In the genomic region with DNA sequence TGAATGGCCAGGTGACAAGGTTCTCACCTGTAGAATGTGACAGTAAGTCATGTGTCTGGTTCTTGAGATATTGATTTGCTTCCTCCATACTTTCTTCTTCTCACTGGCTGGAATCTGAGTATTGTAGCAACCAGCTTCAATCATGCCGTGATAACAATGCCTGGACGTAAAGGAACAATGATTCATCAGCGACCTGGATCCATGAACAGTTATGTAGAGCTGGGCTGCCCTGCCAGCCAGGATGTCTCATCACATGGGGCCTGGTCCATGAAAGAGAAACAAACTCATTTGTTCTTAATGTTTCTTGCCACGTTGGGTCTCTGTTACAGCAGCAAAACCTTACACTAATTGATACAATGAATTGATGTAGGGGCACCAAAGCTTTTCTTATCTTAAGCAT, we compare ENCODE assay signal across 23 cellular contexts.
DNase-seq lines count a peak whose midpoint lies in the region; ATAC-seq, FAIRE-seq and TF ChIP-seq lines count a peak whose summit lies in the region.
"Had no signal": no experiment of that assay in that cellular context is flagged by ENCODE, and none has a peak within 500 bp of the region (broad histone marks: within the 10 kb centered on the region; RNA-seq: fewer than 3 reads in every experiment).

No MANE protein-coding gene starts in this region.

- BruUV-seq in MCF 10A (replicated peaks; lab: Mats Ljungman, UMichigan) (no TSS peak), mammary epithelial cell (replicated peaks; lab: Mats Ljungman, UMichigan) (no TSS peak)

- TF ChIP-seq CTCF in MCF 10A (IDR thresholded peaks at IDR 0.05; ENCODE audit: unreplicated experiment): no peak
- no peak for TF ChIP-seq CTCF in breast epithelium (IDR thresholded peaks at IDR 0.05)
- TF ChIP-seq CTCF in mammary epithelial cell (conservative IDR thresholded peaks at IDR 0.05 in 1 of 2, IDR thresholded peaks at IDR 0.05 in 1 of 2; ENCODE audit: extremely low read depth in 1 of 2, insufficient read depth in 1 of 2, low read depth in 1 of 2, low read length in 2 of 2): no peak
- no peak for TF ChIP-seq CTCF in fibroblast of pulmonary artery (IDR thresholded peaks at IDR 0.05; ENCODE audit: low read length, missing control alignments)

- no peaks in the 10 kb centered on the region for H3K79me2 ChIP-seq in mammary epithelial cell (ENCODE audit: insufficient read depth, low read length)

- H3K9me3 Mint-ChIP-seq in MCF 10A (ENCODE audit: unreplicated experiment): no peaks in the 10 kb centered on the region

- in situ Hi-C loops in mammary epithelial cell (cut with MboI; ENCODE audit: low sequenced_read_pairs in 2 of 2): no loop called here

- POLR2A ChIA-PET in MCF 10A (lab: Yijun Ruan, JAX): no interaction called here

- H3K4me1 Mint-ChIP-seq in MCF 10A (ENCODE audit: insufficient read depth, unreplicated experiment): no peaks in the 10 kb centered on the region
- H3K4me1 Mint-ChIP-seq: CD4-positive, alpha-beta memory T cell; IgD-negative memory B cell had no signal

- H2AFZ ChIP-seq in mammary epithelial cell (ENCODE audit: low read depth, low read length): no peak overlapping the region

- no peaks in the 10 kb centered on the region for H3K27me3 Mint-ChIP-seq in MCF 10A (ENCODE audit: insufficient read depth, unreplicated experiment)
- H3K27me3 Mint-ChIP-seq: CD4-positive, alpha-beta memory T cell; IgD-negative memory B cell had no signal

- H3K27ac Mint-ChIP-seq in MCF 10A (ENCODE audit: low read depth, unreplicated experiment): no peak overlapping the region
- H3K27ac Mint-ChIP-seq: CD4-positive, alpha-beta memory T cell; IgD-negative memory B cell had no signal

- H4K20me1 ChIP-seq in mammary epithelial cell (ENCODE audit: insufficient read depth, low read length): no peaks in the 10 kb centered on the region
- H4K20me1 ChIP-seq: BLaER1 treated with 17β-estradiol and CSF1 and Interleukin-3, amounts not matched to agents 10 nM and 100 nM had no signal

- H3K9me3 ChIP-seq in breast epithelium: no peaks in the 10 kb centered on the region
- no peaks in the 10 kb centered on the region for H3K9me3 ChIP-seq in mammary epithelial cell (replicated peaks; ENCODE audit: insufficient read depth, low read length)
- H3K9me3 ChIP-seq: BLaER1 treated with 17β-estradiol and CSF1 and Interleukin-3, amounts not matched to agents 10 nM and 100 nM; HAP-1; Peyer's patch had no signal

- H3K4me2 ChIP-seq in mammary epithelial cell (ENCODE audit: insufficient read depth, low read depth, low read length): no peak overlapping the region
- H3K4me2 ChIP-seq: BLaER1 treated with 17β-estradiol and CSF1 and Interleukin-3, amounts not matched to agents 10 nM and 100 nM had no signal

- H3K36me3 ChIP-seq in breast epithelium (no peaks in the 10 kb centered on the region), mammary epithelial cell (ENCODE audit: insufficient read depth, low read length) (no peaks in the 10 kb centered on the region)
- H3K36me3 ChIP-seq: BLaER1 treated with 17β-estradiol and CSF1 and Interleukin-3, amounts not matched to agents 10 nM and 100 nM; HAP-1; Peyer's patch had no signal

- ATAC-seq in GM21528 (IDR thresholded peaks at IDR 0.05; ENCODE audit: low FRiP score, unreplicated experiment) (no peak), HG02938 (IDR thresholded peaks at IDR 0.05; ENCODE audit: unreplicated experiment) (no peak)
- ATAC-seq: Right ventricle myocardium inferior had no signal

- no peaks in the 10 kb centered on the region for H3K36me3 Mint-ChIP-seq in MCF 10A (ENCODE audit: insufficient read depth, unreplicated experiment)
- H3K36me3 Mint-ChIP-seq: CD4-positive, alpha-beta memory T cell; IgD-negative memory B cell had no signal

- H3K9ac ChIP-seq in mammary epithelial cell (ENCODE audit: insufficient read depth, low read length): no peak overlapping the region
- H3K9ac ChIP-seq: BLaER1 treated with 17β-estradiol and CSF1 and Interleukin-3, amounts not matched to agents 10 nM and 100 nM had no signal

- intact Hi-C loops in MCF 10A (cut with micrococcal nuclease): no loop called here
- intact Hi-C loops in breast epithelium (cut with DNase I; ENCODE audit: low total_unique reads): no loop called here
- intact Hi-C loops in mammary epithelial cell (cut with micrococcal nuclease): no loop called here

- no peak for TF ChIP-seq POLR2A in breast epithelium (IDR thresholded peaks at IDR 0.05)

- CTCF ChIA-PET in MCF 10A (lab: Yijun Ruan, JAX): interaction anchor here (0.6 kb wide), 1 partner anchor 1093 kb away, joined by 4 read pairs; no protein-coding TSS in a partner anchor
- CTCF ChIA-PET in mammary epithelial cell (lab: Charles Lee; ENCODE audit: low non-redundant PET): no interaction called here

- H3K4me3 ChIP-seq in breast epithelium: no peak overlapping the region
- H3K4me3 ChIP-seq in mammary epithelial cell (replicated peaks in 1 of 3; ENCODE audit: insufficient read depth in 1 of 3, low read depth in 2 of 3, low read length in 3 of 3): no peak overlapping the region
- no peak overlapping the region for H3K4me3 ChIP-seq in fibroblast of pulmonary artery (replicated peaks; ENCODE audit: low read depth, low read length)
- H3K4me3 ChIP-seq: BLaER1 treated with 17β-estradiol and CSF1 and Interleukin-3, amounts not matched to agents 10 nM and 100 nM; HAP-1; Peyer's patch had no signal

- WGBS in mammary epithelial cell (ENCODE audit: low coverage, missing lambda C conversion rate): 65% methylated on average over 4 of the region's 4 CpGs

- H3K4me1 ChIP-seq in breast epithelium (no peaks in the 10 kb centered on the region), mammary epithelial cell (ENCODE audit: insufficient read depth, low read length) (no peaks in the 10 kb centered on the region)
- H3K4me1 ChIP-seq: HAP-1, Peyer's patch had no signal

- DNase-seq in MCF 10A (ENCODE audit: unreplicated experiment) (peak; percentile 42), breast epithelium (ENCODE audit: low spot score in 2 of 2) (no peak), mammary epithelial cell (peak; percentile 16), fibroblast of pulmonary artery (ENCODE audit: low read depth) (peak; percentile 15), urothelium cell line (ENCODE audit: low spot score) (no peak), kidney tubule cell (ENCODE audit: low spot score) (no peak)
- DNase-seq: ACHN; CD4-positive, alpha-beta memory T cell; GDM1; NCI-H1417; NCI-H1694 treated with DMSO at 0.1 percent for 48 hours; NCI-H2081 treated with DMSO at 0.1 percent for 48 hours; NCI-H2171 treated with DMSO at 0.1 percent for 48 hours; NCI-H446; NCI-H526; Peyer's patch had no signal

- dilution Hi-C loops in mammary epithelial cell (cut with HindIII; ENCODE audit: low sequenced_read_pairs): no loop called here

- H3K27ac ChIP-seq in breast epithelium (no peak overlapping the region), mammary epithelial cell (ENCODE audit: insufficient read depth, low read depth, low read length) (no peak overlapping the region)
- H3K27ac ChIP-seq: 22Rv1; BLaER1 treated with 17β-estradiol and CSF1 and Interleukin-3, amounts not matched to agents 10 nM and 100 nM; Peyer's patch had no signal

- FAIRE-seq in urothelium cell line (lab: Jason Lieb, UNC): peak; percentile 46

- H3K4me3 Mint-ChIP-seq in MCF 10A (ENCODE audit: unreplicated experiment): no peak overlapping the region
- H3K4me3 Mint-ChIP-seq: CD4-positive, alpha-beta memory T cell; IgD-negative memory B cell had no signal

- peaks cover 0 to 4% of the 10 kb centered on the region in 2 donors for H3K27me3 ChIP-seq in breast epithelium
- H3K27me3 ChIP-seq in mammary epithelial cell (ENCODE audit: insufficient read depth, low read length): peaks cover 3% of the 10 kb centered on the region
- H3K27me3 ChIP-seq: BLaER1 treated with 17β-estradiol and CSF1 and Interleukin-3, amounts not matched to agents 10 nM and 100 nM; Peyer's patch had no signal

Comparison
In these comparisons a context has a peak if more than half of its experiments do, and no peak if none do; other contexts are left out.
1. DNase-seq: peak in MCF 10A (single experiment), mammary epithelial cell (single experiment) and fibroblast of pulmonary artery (single experiment); none in breast epithelium (0 of 2), urothelium cell line (single experiment) and kidney tubule cell (single experiment).